ENCODE assay signal across 12 cellular contexts in the genomic region with DNA sequence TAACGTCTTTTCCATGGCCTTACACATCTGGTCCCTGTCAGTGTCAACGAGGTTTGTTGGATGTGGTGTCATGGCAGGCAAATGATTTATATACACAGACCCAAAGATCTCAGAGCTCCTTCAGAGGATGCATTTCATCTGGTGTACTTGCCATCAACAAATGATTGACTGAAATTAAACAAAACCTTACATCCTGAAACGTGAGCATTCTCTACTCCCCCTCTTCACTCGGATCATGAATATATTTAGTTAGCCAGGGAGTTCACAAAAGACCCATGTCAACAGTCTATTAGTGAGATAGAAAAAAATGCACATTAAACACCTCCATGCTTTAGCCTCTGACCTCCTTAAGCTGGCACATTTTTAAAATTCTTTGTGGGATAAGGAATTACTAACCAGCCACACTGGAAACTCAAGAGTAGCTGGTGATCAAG.
DNase-seq lines count a peak whose midpoint lies in the region; TF ChIP-seq lines count a peak whose summit lies in the region.
"Had no signal": no experiment of that assay in that cellular context is flagged by ENCODE, and none has a peak within 500 bp of the region (broad histone marks: within the 10 kb centered on the region; RNA-seq: fewer than 3 reads in every experiment).

No MANE protein-coding gene starts in this region.

- H3K9ac ChIP-seq in OCI-LY1 (ENCODE audit: low read length), result peak overlapping the region; percentile 31; the same call in 1 of the 2 replicates
- H3K9ac ChIP-seq in fibroblast of lung (ENCODE audit: insufficient read depth, low read length), result no peak overlapping the region
- no peak overlapping the region for H3K9ac ChIP-seq in skeletal muscle satellite cell (ENCODE audit: low read depth, low read length)

- H3K4me3 ChIP-seq in OCI-LY1 (ENCODE audit: low read depth, low read length, poor library complexity, severe bottlenecking), result no peak overlapping the region
- no peak overlapping the region for H3K4me3 ChIP-seq in fibroblast of lung (replicated peaks in 1 of 4; ENCODE audit: control extremely low read depth in 1 of 4, insufficient read depth in 1 of 4, low read depth in 3 of 4, low read length in 4 of 4)
- H3K4me3 ChIP-seq in skeletal muscle satellite cell (ENCODE audit: low read length), result no peak overlapping the region

- H3K9me2 ChIP-seq in OCI-LY1 (ENCODE audit: low read depth, low read length), result no peaks in the 10 kb centered on the region

- DNase-seq in NCI-H345 (lab: John Stamatoyannopoulos, UW) (peak; percentile 12), NCI-H345 treated with DMSO at 0.1 percent for 48 hours (lab: John Stamatoyannopoulos, UW; ENCODE audit: unreplicated experiment) (no peak), fibroblast of lung (ENCODE audit: low read depth in 2 of 2) (peak; percentile 33 to 62), GM19240 (ENCODE audit: insufficient read length, low spot score) (no peak), NCI-H1092 treated with DMSO at 0.1 percent for 48 hours (lab: John Stamatoyannopoulos, UW) (no peak)
- no peak for DNase-seq in effector CD8-positive, alpha-beta T cell (lab: John Stamatoyannopoulos, UW)
- DNase-seq: activated gamma-delta T cell, kidney, NCI-H1048, T-helper 17 cell had no signal

- H3K27ac ChIP-seq in OCI-LY1 (ENCODE audit: low read depth, low read length, poor library complexity, severe bottlenecking) (peak overlapping the region; percentile 97), fibroblast of lung (ENCODE audit: insufficient read depth, low read length) (no peak overlapping the region)

- H3K36me3 ChIP-seq in OCI-LY1 (ENCODE audit: insufficient read depth, low read length) (no peaks in the 10 kb centered on the region), fibroblast of lung (ENCODE audit: control insufficient read depth, insufficient read depth, low read length) (no peaks in the 10 kb centered on the region), skeletal muscle satellite cell (ENCODE audit: insufficient read depth, low read length) (no peaks in the 10 kb centered on the region)

- no peaks in the 10 kb centered on the region for H3K79me2 ChIP-seq in OCI-LY1 (ENCODE audit: insufficient read depth, low read length)
- no peaks in the 10 kb centered on the region for H3K79me2 ChIP-seq in fibroblast of lung (ENCODE audit: control insufficient read depth, insufficient read depth, low read length)

- TF ChIP-seq CTCF in OCI-LY1 (IDR thresholded peaks at IDR 0.05; ENCODE audit: low read length) (no peak), fibroblast of lung (conservative IDR thresholded peaks at IDR 0.05 in 1 of 2, IDR thresholded peaks at IDR 0.05 in 1 of 2; ENCODE audit: low read depth in 1 of 2, low read length in 2 of 2) (no peak)

- H3K9me3 ChIP-seq in OCI-LY1 (ENCODE audit: low read length) (no peaks in the 10 kb centered on the region), fibroblast of lung (ENCODE audit: control insufficient read depth, insufficient read depth, low read depth, low read length) (no peaks in the 10 kb centered on the region), skeletal muscle satellite cell (replicated peaks; ENCODE audit: low read length) (no peaks in the 10 kb centered on the region)

- peaks cover 13% of the 10 kb centered on the region; the same call in 1 of the 2 replicates for H3F3A ChIP-seq in OCI-LY1 (ENCODE audit: insufficient read depth, low read length)

- H2AFZ ChIP-seq in OCI-LY1 (ENCODE audit: low read length) (0 out of 2 replicates have a peak overlapping the region, but pooled peaks have one; percentile 68), fibroblast of lung (ENCODE audit: low read length) (no peak overlapping the region)

- H3K27me3 ChIP-seq in OCI-LY1 (ENCODE audit: insufficient read depth, low read length) (no peaks in the 10 kb centered on the region), fibroblast of lung (ENCODE audit: control insufficient read depth, insufficient read depth, low read length) (no peaks in the 10 kb centered on the region), skeletal muscle satellite cell (ENCODE audit: control insufficient read depth, insufficient read depth, low read length) (no peaks in the 10 kb centered on the region)

- H3K4me1 ChIP-seq in OCI-LY1 (ENCODE audit: insufficient read depth, low read length, severe bottlenecking) (peaks cover 72% of the 10 kb centered on the region), fibroblast of lung (ENCODE audit: control insufficient read depth, extremely low read depth, insufficient read depth, low read length) (peaks cover 2% of the 10 kb centered on the region), skeletal muscle satellite cell (ENCODE audit: control insufficient read depth, insufficient read depth, low read length) (peaks cover 20% of the 10 kb centered on the region)

- H4K20me1 ChIP-seq in OCI-LY1 (ENCODE audit: insufficient read depth, low read length) (no peaks in the 10 kb centered on the region), fibroblast of lung (ENCODE audit: control insufficient read depth, extremely low read depth, insufficient read depth, low read length) (no peaks in the 10 kb centered on the region)

- H3K4me2 ChIP-seq in OCI-LY1 (ENCODE audit: low read length) (peak overlapping the region; percentile 42), fibroblast of lung (ENCODE audit: extremely low read depth, insufficient read depth, low read length) (peak overlapping the region; percentile 21), skeletal muscle satellite cell (ENCODE audit: low read length) (peak overlapping the region; percentile 21)

Comparison
In these comparisons a context has a peak if more than half of its experiments do, and no peak if none do; other contexts are left out.
1. DNase-seq: peak in NCI-H345 (single experiment) and fibroblast of lung (2 of 2); none in NCI-H345 treated with DMSO at 0.1 percent for 48 hours (single experiment), GM19240 (single experiment), effector CD8-positive, alpha-beta T cell (single experiment) and NCI-H1092 treated with DMSO at 0.1 percent for 48 hours (single experiment).
2. Peak in every context shown above with its lines, with median percentiles within 50 percentile points of each other: H3K4me2 ChIP-seq.